ENCODE assay signal across 14 cellular contexts in the genomic region with DNA sequence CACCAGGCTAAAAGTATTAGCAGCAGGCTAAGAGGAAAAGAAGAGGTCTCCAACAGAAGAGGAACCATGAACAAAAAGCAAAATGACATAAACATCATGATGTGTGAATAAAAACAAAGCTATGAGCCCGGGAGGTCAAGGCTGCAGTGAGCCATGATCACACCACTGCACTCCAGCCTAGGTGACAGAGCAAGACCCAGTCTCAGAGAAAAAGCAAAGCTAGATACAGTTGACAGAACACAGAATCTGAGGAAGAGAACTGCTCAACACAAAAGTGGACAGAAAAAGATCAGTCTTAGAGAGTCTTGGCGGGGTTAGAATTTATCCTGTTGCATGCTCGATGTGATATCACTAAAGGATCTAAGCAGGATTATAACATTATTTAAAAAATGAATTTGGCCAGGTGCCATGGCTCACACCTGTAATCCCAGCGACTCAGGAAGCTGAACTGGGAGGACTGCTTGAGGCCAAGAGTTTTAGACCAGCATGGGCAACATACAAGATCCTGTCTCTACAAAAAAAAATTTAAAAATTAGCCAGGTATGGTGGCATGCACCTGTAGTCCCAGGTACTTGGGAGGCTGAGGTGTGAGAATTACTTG. TPM values are rescaled to one million over a fixed set of nuclear protein-coding genes. Genes with fewer than 3 reads are reported as not detected.
A peak's percentile ranks its signal among the peaks of the same experiment; 100 is the strongest.
DNase-seq lines count a peak whose midpoint lies in the region; ATAC-seq and TF ChIP-seq lines count a peak whose summit lies in the region.
"Had no signal": no experiment of that assay in that cellular context is flagged by ENCODE, and none has a peak within 500 bp of the region (broad histone marks: within the 10 kb centered on the region; RNA-seq: fewer than 3 reads in every experiment).

No MANE protein-coding gene starts in this region.

- no peaks in the 10 kb centered on the region for H3K27me3 Mint-ChIP-seq in activated T-helper 1 cell treated with anti-CD3 and anti-CD28 coated beads, Interleukin-12 subunit alpha, Interleukin-12 subunit beta, Interleukin-2, Interleukin-4 antibody, amounts not matched to agents 30 ng/mL and 10 ng/mL and 1 ng/mL, durations not matched to agents 14 hours and 24 hours and 36 hours (ENCODE audit: insufficient read depth)
- H3K27me3 Mint-ChIP-seq: stimulated activated naive B cell treated with anti-CD40 and anti-IgM and Interleukin-4, amounts not matched to agents 10 μg/mL and 1 μg/mL and 100 μg/mL, for 72 hours had no signal

- no peak overlapping the region for H3K4me3 ChIP-seq in left ventricle myocardium inferior
- no peak overlapping the region for H3K4me3 ChIP-seq in right atrium auricular region
- no peak overlapping the region for H3K4me3 ChIP-seq in mesodermal cell (ENCODE audit: extremely low read depth, insufficient read depth, low read length, poor library complexity, severe bottlenecking)
- H3K4me3 ChIP-seq: esophagus squamous epithelium, Peyer's patch had no signal

- peaks cover 14% of the 10 kb centered on the region for H3K4me1 Mint-ChIP-seq in activated T-helper 1 cell treated with anti-CD3 and anti-CD28 coated beads, Interleukin-12 subunit alpha, Interleukin-12 subunit beta, Interleukin-2, Interleukin-4 antibody, amounts not matched to agents 30 ng/mL and 10 ng/mL and 1 ng/mL, durations not matched to agents 14 hours and 24 hours and 36 hours (ENCODE audit: low read depth)

- intact Hi-C loops in left ventricle myocardium inferior (cut with micrococcal nuclease): no loop called here
- intact Hi-C loops in activated T-helper 1 cell treated with anti-CD3 and anti-CD28 coated beads, Interleukin-12 subunit alpha, Interleukin-12 subunit beta, Interleukin-2, Interleukin-4 antibody, amounts not matched to agents 30 ng/mL and 10 ng/mL and 1 ng/mL, durations not matched to agents 14 hours and 24 hours and 36 hours (cut with micrococcal nuclease): no loop called here

- WGBS in mesodermal cell (ENCODE audit: insufficient coverage in 2 of 2), 2 experiments: 75 to 83% methylated on average over 2 of the region's 4 CpGs

- no peak for TF ChIP-seq CTCF in left ventricle myocardium inferior (IDR thresholded peaks at IDR 0.05; ENCODE audit: borderline replicate concordance)
- no peak for TF ChIP-seq CTCF in right atrium auricular region (IDR thresholded peaks at IDR 0.05)

- H3K27ac Mint-ChIP-seq in activated T-helper 1 cell treated with anti-CD3 and anti-CD28 coated beads, Interleukin-12 subunit alpha, Interleukin-12 subunit beta, Interleukin-2, Interleukin-4 antibody, amounts not matched to agents 30 ng/mL and 10 ng/mL and 1 ng/mL, durations not matched to agents 14 hours and 24 hours and 36 hours: peak overlapping the region; percentile 8
- H3K27ac Mint-ChIP-seq: stimulated activated naive B cell treated with anti-CD40 and anti-IgM and Interleukin-4, amounts not matched to agents 10 μg/mL and 1 μg/mL and 100 μg/mL, for 72 hours had no signal

- no peaks in the 10 kb centered on the region for H3K9me3 Mint-ChIP-seq in activated T-helper 1 cell treated with anti-CD3 and anti-CD28 coated beads, Interleukin-12 subunit alpha, Interleukin-12 subunit beta, Interleukin-2, Interleukin-4 antibody, amounts not matched to agents 30 ng/mL and 10 ng/mL and 1 ng/mL, durations not matched to agents 14 hours and 24 hours and 36 hours
- H3K9me3 Mint-ChIP-seq: stimulated activated naive B cell treated with anti-CD40 and anti-IgM and Interleukin-4, amounts not matched to agents 10 μg/mL and 1 μg/mL and 100 μg/mL, for 72 hours had no signal

- no peak for ATAC-seq in GM18520 (IDR thresholded peaks at IDR 0.05; ENCODE audit: unreplicated experiment)
- no peak for ATAC-seq in GM21723 (IDR thresholded peaks at IDR 0.05; ENCODE audit: unreplicated experiment)
- ATAC-seq: stimulated activated naive B cell treated with anti-CD40 and anti-IgM and Interleukin-4, amounts not matched to agents 10 μg/mL and 1 μg/mL and 100 μg/mL, for 72 hours had no signal

- H3K9me3 ChIP-seq in left ventricle myocardium inferior (replicated peaks) (no peaks in the 10 kb centered on the region), right atrium auricular region (no peaks in the 10 kb centered on the region), mesodermal cell (ENCODE audit: control insufficient read depth, low read length) (no peaks in the 10 kb centered on the region)
- H3K9me3 ChIP-seq: esophagus squamous epithelium, Peyer's patch had no signal

- H3K36me3 Mint-ChIP-seq in activated T-helper 1 cell treated with anti-CD3 and anti-CD28 coated beads, Interleukin-12 subunit alpha, Interleukin-12 subunit beta, Interleukin-2, Interleukin-4 antibody, amounts not matched to agents 30 ng/mL and 10 ng/mL and 1 ng/mL, durations not matched to agents 14 hours and 24 hours and 36 hours (ENCODE audit: low read depth): peaks cover 13% of the 10 kb centered on the region

- H3K4me1 ChIP-seq in left ventricle myocardium inferior (peaks cover 57% of the 10 kb centered on the region), right atrium auricular region (peaks cover 3 to 37% of the 10 kb centered on the region in 2 donors), mesodermal cell (ENCODE audit: control insufficient read depth, insufficient read depth, low read length, poor library complexity, severe bottlenecking) (peaks cover 31% of the 10 kb centered on the region)

- DNase-seq in left ventricle myocardium inferior: no peak
- no peak for DNase-seq in right atrium auricular region (ENCODE audit: low spot score)
- DNase-seq in activated T-helper 1 cell treated with anti-CD3 and anti-CD28 coated beads, Interleukin-12 subunit alpha, Interleukin-12 subunit beta, Interleukin-2, Interleukin-4 antibody, amounts not matched to agents 30 ng/mL and 10 ng/mL and 1 ng/mL, durations not matched to agents 14 hours and 24 hours and 36 hours (ENCODE audit: low spot score): no peak
- no peak for DNase-seq in NCI-H1105 treated with DMSO at 0.1 percent for 48 hours (lab: John Stamatoyannopoulos, UW)
- DNase-seq in effector CD4-positive, alpha-beta T cell: no peak
- DNase-seq: activated CD4-positive, alpha-beta T cell treated with anti-CD3 and anti-CD28 coated beads for 1 hour; activated T-cell treated with anti-CD3 and anti-CD28 coated beads, Interleukin-2, amount 50 U/mL, for 1 hour; esophagus squamous epithelium; Peyer's patch; stimulated activated naive B cell treated with anti-CD40 and anti-IgM and Interleukin-4, amounts not matched to agents 10 μg/mL and 1 μg/mL and 100 μg/mL, for 72 hours; T-helper 1 cell had no signal

- H3K27me3 ChIP-seq in left ventricle myocardium inferior (ENCODE audit: low read depth): no peaks in the 10 kb centered on the region
- no peaks in the 10 kb centered on the region for H3K27me3 ChIP-seq in right atrium auricular region
- H3K27me3 ChIP-seq: esophagus squamous epithelium, Peyer's patch had no signal

- peak overlapping the region; percentile 87 for H3K27ac ChIP-seq in left ventricle myocardium inferior (replicated peaks)
- peak overlapping the region in 1 of 2 donors; percentile 81 for H3K27ac ChIP-seq in right atrium auricular region
- peak overlapping the region; percentile 62 for H3K27ac ChIP-seq in mesodermal cell (ENCODE audit: low read depth, low read length, severe bottlenecking)
- H3K27ac ChIP-seq: Peyer's patch had no signal

- H3K36me3 ChIP-seq in left ventricle myocardium inferior (peaks cover 14% of the 10 kb centered on the region), right atrium auricular region (peaks cover 5% of the 10 kb centered on the region), mesodermal cell (ENCODE audit: control insufficient read depth, insufficient read depth, low read length) (peaks cover 50% of the 10 kb centered on the region)

- H3K4me3 Mint-ChIP-seq in activated T-helper 1 cell treated with anti-CD3 and anti-CD28 coated beads, Interleukin-12 subunit alpha, Interleukin-12 subunit beta, Interleukin-2, Interleukin-4 antibody, amounts not matched to agents 30 ng/mL and 10 ng/mL and 1 ng/mL, durations not matched to agents 14 hours and 24 hours and 36 hours: no peak overlapping the region
- H3K4me3 Mint-ChIP-seq: stimulated activated naive B cell treated with anti-CD40 and anti-IgM and Interleukin-4, amounts not matched to agents 10 μg/mL and 1 μg/mL and 100 μg/mL, for 72 hours had no signal

RNA-seq across cellular contexts. Expression of a gene that starts 37.5 kb away (rescaled TPM):
- total RNA-seq in left ventricle myocardium inferior: 55.0 TPM
- total RNA-seq in right atrium auricular region: 10 to 100 TPM; 28.5 to 32.7 TPM
- 52.0 and 56.5 TPM in 2 replicates for total RNA-seq in activated T-helper 1 cell treated with anti-CD3 and anti-CD28 coated beads, Interleukin-12 subunit alpha, Interleukin-12 subunit beta, Interleukin-2, Interleukin-4 antibody, amounts not matched to agents 30 ng/mL and 10 ng/mL and 1 ng/mL, durations not matched to agents 14 hours and 24 hours and 36 hours
- polyA plus RNA-seq in mesodermal cell (2013, experiment 1 of 2): 62.5 TPM
- 65.1 TPM for polyA plus RNA-seq in mesodermal cell (2013, experiment 2 of 2)
